ENCODE assay signal across 8 cellular contexts in genomic region chr13:60164490-60164889, GRCh38. TPM values are rescaled to one million over a fixed set of nuclear protein-coding genes. Genes with fewer than 3 reads are reported as not detected.
DNase-seq lines count a peak whose midpoint lies in the region; ATAC-seq and TF ChIP-seq lines count a peak whose summit lies in the region.

No MANE protein-coding gene starts in this region.

- no peak for ATAC-seq in GM21381 (IDR thresholded peaks at IDR 0.05; ENCODE audit: unreplicated experiment)

- H3K4me3 ChIP-seq in GM06990 (replicated peaks; ENCODE audit: low read depth, low read length) (peak overlapping the region; percentile 85), SK-N-MC (peak overlapping the region; percentile 99), fibroblast of pulmonary artery (replicated peaks; ENCODE audit: low read depth, low read length) (peak overlapping the region; percentile 91), osteoblast (ENCODE audit: insufficient read depth, low read length) (peak overlapping the region; percentile 89)

- H3K27ac ChIP-seq in SK-N-MC (peak overlapping the region; percentile 73), osteoblast (ENCODE audit: low read depth, low read length) (peak overlapping the region; percentile 93)

- H2AFZ ChIP-seq in osteoblast (ENCODE audit: low read length), result peak overlapping the region; percentile 95

- H3K4me1 ChIP-seq in osteoblast (ENCODE audit: insufficient read depth, low read length), result peaks cover 18% of the 10 kb centered on the region

- H3K79me2 ChIP-seq in osteoblast (ENCODE audit: insufficient read depth, low read length), result peaks cover 36% of the 10 kb centered on the region

- H3K36me3 ChIP-seq in GM06990 (ENCODE audit: control insufficient read depth, insufficient read depth, low read length), result no peaks in the 10 kb centered on the region; the same call in 1 of the 2 replicates
- peaks cover 19% of the 10 kb centered on the region for H3K36me3 ChIP-seq in SK-N-MC (ENCODE audit: insufficient read depth, low read length)
- H3K36me3 ChIP-seq in osteoblast (ENCODE audit: insufficient read depth, low read length), result no peaks in the 10 kb centered on the region

- H3K9ac ChIP-seq in SK-N-MC (ENCODE audit: insufficient read length), result peak overlapping the region; percentile 96

- no peaks in the 10 kb centered on the region for H3K27me3 ChIP-seq in GM06990 (replicated peaks; ENCODE audit: control insufficient read depth, insufficient read depth, low read length)
- H3K27me3 ChIP-seq in osteoblast (ENCODE audit: insufficient read depth, low read length), result no peaks in the 10 kb centered on the region

- TF ChIP-seq CTCF in GM06990 (IDR thresholded peaks at IDR 0.05; ENCODE audit: insufficient read depth, low read length, poor library complexity, severe bottlenecking) (no peak), fibroblast of pulmonary artery (IDR thresholded peaks at IDR 0.05; ENCODE audit: low read length, missing control alignments) (no peak), osteoblast (IDR thresholded peaks at IDR 0.05; ENCODE audit: extremely low read depth, low read depth, low read length) (no peak)

- H3K4me2 ChIP-seq in osteoblast (ENCODE audit: insufficient read depth, low read length), result peak overlapping the region; percentile 89

- H4K20me1 ChIP-seq in osteoblast (ENCODE audit: insufficient read depth, low read length), result no peaks in the 10 kb centered on the region

- H3K9me3 ChIP-seq in SK-N-MC (ENCODE audit: low read depth, low read length), result peaks cover 3% of the 10 kb centered on the region; the same call in 1 of the 2 replicates
- H3K9me3 ChIP-seq in osteoblast (ENCODE audit: low read depth, low read length), result no peaks in the 10 kb centered on the region

- DNase-seq in GM06990 (ENCODE audit: extremely low read depth, insufficient read length) (no peak), SK-N-MC (ENCODE audit: low read depth, low spot score) (no peak), fibroblast of pulmonary artery (ENCODE audit: low read depth) (peak; percentile 36), osteoblast (ENCODE audit: insufficient read length, low spot score, missing footprints) (peak; percentile 45), hepatic stellate cell (ENCODE audit: low spot score) (no peak), NCI-H146 treated with DMSO at 0.1 percent for 48 hours (lab: John Stamatoyannopoulos, UW; ENCODE audit: unreplicated experiment) (no peak), dedifferentiated amniotic fluid mesenchymal stem cell (ENCODE audit: extremely low spot score) (no peak)

RNA-seq across cellular contexts. Expression of gene DIAPH3, which starts 0.8 kb away (rescaled TPM):
- total RNA-seq in osteoblast, result 8.3 TPM in 2 replicates

Comparison
In these comparisons a context has a peak if more than half of its experiments do, and no peak if none do; other contexts are left out.
1. DNase-seq: peak in fibroblast of pulmonary artery (single experiment) and osteoblast (single experiment); none in GM06990 (single experiment), SK-N-MC (single experiment), hepatic stellate cell (single experiment), NCI-H146 treated with DMSO at 0.1 percent for 48 hours (single experiment) and dedifferentiated amniotic fluid mesenchymal stem cell (single experiment).
2. Peak in every context shown above with its lines, with median percentiles within 50 percentile points of each other: H3K4me3 ChIP-seq.